ENCODE assay signal across 11 cellular contexts in genomic region chr19:12783849-12784393, GRCh38. TPM values are rescaled to one million over a fixed set of nuclear protein-coding genes. Genes with fewer than 3 reads are reported as not detected.
DNase-seq lines count a peak whose midpoint lies in the region; ATAC-seq, FAIRE-seq and TF ChIP-seq lines count a peak whose summit lies in the region.
"Had no signal": no experiment of that assay in that cellular context is flagged by ENCODE, and none has a peak within 500 bp of the region (broad histone marks: within the 10 kb centered on the region; RNA-seq: fewer than 3 reads in every experiment).

No MANE protein-coding gene starts in this region.

- FAIRE-seq in astrocyte (lab: Jason Lieb, UNC) = no peak
- FAIRE-seq in HepG2 (lab: Jason Lieb, UNC) = peak; percentile 23
- FAIRE-seq: A204.1, endometrium had no signal

- ATAC-seq in HepG2 = peak; percentile 47
- no peak for ATAC-seq in HG02852 (IDR thresholded peaks at IDR 0.05; ENCODE audit: unreplicated experiment)

- H3K4me1 ChIP-seq in astrocyte (ENCODE audit: insufficient read depth, low read length) (peaks cover 57% of the 10 kb centered on the region), HepG2 (ENCODE audit: insufficient read depth, low read length) (peaks cover 85% of the 10 kb centered on the region), BE2C (peaks cover 49% of the 10 kb centered on the region)

- H3K27me3 Mint-ChIP-seq in astrocyte (ENCODE audit: low read depth, unreplicated experiment) = no peaks in the 10 kb centered on the region

- TF ChIP-seq POLR2A in HepG2 (IDR thresholded peaks at IDR 0.05; ENCODE audit: insufficient read depth in 1 of 2, low read depth in 2 of 2, low read length in 2 of 2) = no peak

- H3K9ac ChIP-seq in astrocyte (ENCODE audit: low read length) (peak overlapping the region; percentile 83), HepG2 (ENCODE audit: insufficient read depth, low read depth, low read length) (no peak overlapping the region)
- H3K9ac ChIP-seq: KMS-11 had no signal

- WGBS in HepG2 (ENCODE audit: low lambda C conversion rate) = no CpG with 5 or more reads among the region's 19 CpGs

- TF ChIP-seq EP300 in HepG2 (IDR thresholded peaks at IDR 0.05; ENCODE audit: low read depth in 2 of 2, low read length in 2 of 2) (0 out of 4 replicates have a peak, but pooled peaks of 1 of the 2 experiments have one; percentile 20), HepG2 (CRISPR knock-in tag; IDR thresholded peaks at IDR 0.05; ENCODE audit: borderline replicate concordance) (no peak)

- peak; percentile 29 for DNase-seq in DMS53 (lab: John Stamatoyannopoulos, UW)
- DNase-seq in DMS53 treated with DMSO at 0.1 percent for 48 hours (lab: John Stamatoyannopoulos, UW; ENCODE audit: unreplicated experiment) = no peak
- no peak for DNase-seq in astrocyte (ENCODE audit: low read depth)
- peak; percentile 45 for DNase-seq in HepG2 (ENCODE audit: low spot score)
- no peak for DNase-seq in T-helper 9 cell
- no peak for DNase-seq in BE2C

- no peaks in the 10 kb centered on the region for H3K9me3 Mint-ChIP-seq in astrocyte (ENCODE audit: unreplicated experiment)

- intact Hi-C loops in HepG2 (cut with micrococcal nuclease; ENCODE audit: unreplicated experiment) = no loop called here

- H3K27ac ChIP-seq in astrocyte (ENCODE audit: low read depth, low read length) = peak overlapping the region; percentile 81
- no peak overlapping the region for H3K27ac ChIP-seq in HepG2 (ENCODE audit: extremely low read length, insufficient read depth, low read length)
- peak overlapping the region; percentile 97 for H3K27ac ChIP-seq in temporal lobe (ENCODE audit: low read depth, low read length)
- H3K27ac ChIP-seq: KMS-11 had no signal

- CTCF ChIA-PET in HepG2 (lab: Yijun Ruan, JAX; ENCODE audit: low intra/inter-chr PET ratio, low total read pairs) = no interaction called here

- peak overlapping the region; percentile 94 for H3K4me2 ChIP-seq in astrocyte (ENCODE audit: low read length)
- H3K4me2 ChIP-seq in HepG2 (ENCODE audit: low read depth, low read length) = peak overlapping the region; percentile 92
- H3K4me2 ChIP-seq: KMS-11 had no signal

- H2AFZ ChIP-seq in astrocyte (ENCODE audit: low read depth, low read length) = no peak overlapping the region
- H2AFZ ChIP-seq in HepG2 (ENCODE audit: low read length) = no peak overlapping the region

- H3K27me3 ChIP-seq in astrocyte (ENCODE audit: insufficient read depth, low read length) (no peaks in the 10 kb centered on the region), HepG2 (ENCODE audit: control insufficient read depth in 1 of 2, insufficient read depth in 2 of 2, low read length in 2 of 2) (no peaks in the 10 kb centered on the region; a peak in 3 of 5 replicates), BE2C (no peaks in the 10 kb centered on the region)

- no peaks in the 10 kb centered on the region for H3K36me3 Mint-ChIP-seq in astrocyte (ENCODE audit: low read depth, unreplicated experiment)

- H4K20me1 ChIP-seq in astrocyte (ENCODE audit: insufficient read depth, low read length) (no peaks in the 10 kb centered on the region), HepG2 (ENCODE audit: insufficient read depth, low read length) (no peaks in the 10 kb centered on the region)

- H3K79me2 ChIP-seq in astrocyte (ENCODE audit: insufficient read depth, low read length) = no peaks in the 10 kb centered on the region
- H3K79me2 ChIP-seq in HepG2 (ENCODE audit: insufficient read depth, low read length) = no peaks in the 10 kb centered on the region

- TF ChIP-seq CTCF in astrocyte (IDR thresholded peaks at IDR 0.05; ENCODE audit: insufficient read depth, low read depth, low read length) = no peak
- no peak for TF ChIP-seq CTCF in HepG2 (CRISPR knock-in tag; IDR thresholded peaks at IDR 0.05)
- TF ChIP-seq CTCF in BE2C (IDR thresholded peaks at IDR 0.05; ENCODE audit: low read depth, low read length) = no peak

- H3K4me3 ChIP-seq in astrocyte (ENCODE audit: insufficient read depth, low read depth, low read length) = no peak overlapping the region
- peak overlapping the region; percentile 22 to 73 (median 30); a peak in 4 of 6 replicates for H3K4me3 ChIP-seq in HepG2 (replicated peaks in 1 of 3; ENCODE audit: insufficient read depth in 1 of 3, low read depth in 2 of 3, low read length in 3 of 3)
- H3K4me3 ChIP-seq in BE2C (ENCODE audit: low read depth, low read length) = no peak overlapping the region

- H3K36me3 ChIP-seq in astrocyte (ENCODE audit: insufficient read depth, low read length) (no peaks in the 10 kb centered on the region), HepG2 (replicated peaks in 1 of 2; ENCODE audit: control insufficient read depth in 1 of 2, insufficient read depth in 2 of 2, low read length in 2 of 2) (no peaks in the 10 kb centered on the region), BE2C (no peaks in the 10 kb centered on the region)

- H3K9me3 ChIP-seq in astrocyte (ENCODE audit: insufficient read depth, low read depth, low read length) (no peaks in the 10 kb centered on the region), HepG2 (ENCODE audit: low read length) (no peaks in the 10 kb centered on the region), BE2C (no peaks in the 10 kb centered on the region)

- POLR2A ChIA-PET in HepG2 (lab: Yijun Ruan, JAX) = interaction anchor here (1.0 to 3.9 kb wide), 2 partner anchors 8 to 23 kb away, joined by 3 to 38 read pairs; partner anchors contain the start of gene JUNB

- in situ Hi-C loops in HepG2 (cut with HindIII; ENCODE audit: extremely low pct_ligation_motif_present, low pct_unique_long_range_greater_than_20kb) = no loop called here

- no TSS peak for BruUV-seq in HepG2 (replicated peaks; lab: Mats Ljungman, UMichigan)

- H3K27ac Mint-ChIP-seq in astrocyte (ENCODE audit: unreplicated experiment) = peak overlapping the region; percentile 92

- H3K4me1 Mint-ChIP-seq in astrocyte (ENCODE audit: low read depth, unreplicated experiment) = peaks cover 23% of the 10 kb centered on the region

- TF ChIP-seq RAD21 in HepG2 (CRISPR knock-in tag; IDR thresholded peaks at IDR 0.05) = no peak

- H3K4me3 Mint-ChIP-seq in astrocyte (ENCODE audit: unreplicated experiment) = peak overlapping the region; percentile 73

RNA-seq across cellular contexts. Expression of gene JUNB, which starts 7.4 kb away (rescaled TPM):
- 101 and 126 TPM in 2 replicates for total RNA-seq in astrocyte
- 4.9 and 7.7 TPM in 2 replicates for total RNA-seq in HepG2 (2016; rRNA removed; fragmentation: Illumina TruSeq; extraction: Trizol)
- total RNA-seq in HepG2 (2016; cell fraction: cytosol; rRNA removed; fragmentation: Illumina TruSeq; extraction: Trizol; ENCODE audit: low read depth) = 3.3 and 3.8 TPM in 2 replicates
- total RNA-seq in HepG2 (2016; cell fraction: insoluble cytoplasmic fraction; rRNA removed; fragmentation: Illumina TruSeq; extraction: Trizol) = 3.8 and 7.5 TPM in 2 replicates
- 6.6 TPM in 2 replicates for total RNA-seq in HepG2 (2016; cell fraction: membrane; rRNA removed; fragmentation: Illumina TruSeq; extraction: Trizol)
- 7.2 and 8.6 TPM in 2 replicates for total RNA-seq in HepG2 (2016; cell fraction: nucleus; rRNA removed; fragmentation: Illumina TruSeq; extraction: Trizol)
- polyA plus RNA-seq in HepG2 (2011; rRNA removed) = 8.2 and 15.9 TPM in 2 replicates
- 10.9 and 15.9 TPM in 2 replicates for polyA plus RNA-seq in HepG2 (2011; cell fraction: cytosol; rRNA removed)
- 19.5 and 30.3 TPM in 2 replicates for polyA plus RNA-seq in HepG2 (2011; cell fraction: nucleus; rRNA removed)
- polyA plus RNA-seq in HepG2 (2012) = 2.5 and 5.8 TPM in 2 replicates
- polyA plus RNA-seq in HepG2 (2016; cell fraction: cytosol; fragmentation: Illumina TruSeq; extraction: Trizol; ENCODE audit: low read depth) = 2.6 and 2.8 TPM in 2 replicates
- 5.6 and 7.1 TPM in 2 replicates for polyA plus RNA-seq in HepG2 (2016; cell fraction: insoluble cytoplasmic fraction; fragmentation: Illumina TruSeq; extraction: Trizol; ENCODE audit: low read depth)
- 3.6 and 3.7 TPM in 2 replicates for polyA plus RNA-seq in HepG2 (2016; cell fraction: membrane; fragmentation: Illumina TruSeq; extraction: Trizol; ENCODE audit: low read depth)
- polyA plus RNA-seq in HepG2 (2016; cell fraction: nucleus; fragmentation: Illumina TruSeq; extraction: Trizol; ENCODE audit: insufficient read depth, low read depth) = 15.5 and 16.4 TPM in 2 replicates
- 17.5 and 34.8 TPM in 2 replicates for polyA minus RNA-seq in HepG2 (2011; rRNA and poly(A)+ RNA removed; ENCODE audit: low replicate concordance)
- 14.3 and 14.8 TPM in 2 replicates for polyA minus RNA-seq in HepG2 (2011; cell fraction: cytosol; rRNA and poly(A)+ RNA removed)
- 7.0 and 8.7 TPM in 2 replicates for polyA minus RNA-seq in HepG2 (2011; cell fraction: nucleus; rRNA and poly(A)+ RNA removed)
- total RNA-seq in temporal lobe = 27.8 TPM
- 179 TPM for polyA plus RNA-seq in BE2C (2012; ENCODE audit: insufficient read depth, insufficient read length, low read depth)

RNA-seq across cellular contexts. Expression of gene HOOK2, which starts 8.6 kb away (rescaled TPM):
- total RNA-seq in astrocyte (21.7 and 25.9 TPM in 2 replicates), HepG2 (2016; rRNA removed; fragmentation: Illumina TruSeq; extraction: Trizol) (7.3 and 12.9 TPM in 2 replicates), temporal lobe (18.9 TPM)
- 3.3 and 3.6 TPM in 2 replicates for total RNA-seq in HepG2 (2016; cell fraction: cytosol; rRNA removed; fragmentation: Illumina TruSeq; extraction: Trizol; ENCODE audit: low read depth)
- total RNA-seq in HepG2 (2016; cell fraction: insoluble cytoplasmic fraction; rRNA removed; fragmentation: Illumina TruSeq; extraction: Trizol) = 6.4 and 13.9 TPM in 2 replicates
- 2.8 and 3.5 TPM in 2 replicates for total RNA-seq in HepG2 (2016; cell fraction: membrane; rRNA removed; fragmentation: Illumina TruSeq; extraction: Trizol)
- 11.6 and 14.2 TPM in 2 replicates for total RNA-seq in HepG2 (2016; cell fraction: nucleus; rRNA removed; fragmentation: Illumina TruSeq; extraction: Trizol)
- 9.2 and 11.1 TPM in 2 replicates for polyA plus RNA-seq in HepG2 (2011; rRNA removed)
- polyA plus RNA-seq in HepG2 (2011; cell fraction: cytosol; rRNA removed) = 4.3 and 4.7 TPM in 2 replicates
- polyA plus RNA-seq in HepG2 (2011; cell fraction: nucleus; rRNA removed) = 77.7 and 77.9 TPM in 2 replicates
- polyA plus RNA-seq in HepG2 (2012) = 15.8 and 16.0 TPM in 2 replicates
- 0.83 and 0.93 TPM in 2 replicates for polyA plus RNA-seq in HepG2 (2016; cell fraction: cytosol; fragmentation: Illumina TruSeq; extraction: Trizol; ENCODE audit: low read depth)
- 5.4 and 6.8 TPM in 2 replicates for polyA plus RNA-seq in HepG2 (2016; cell fraction: insoluble cytoplasmic fraction; fragmentation: Illumina TruSeq; extraction: Trizol; ENCODE audit: low read depth)
- polyA plus RNA-seq in HepG2 (2016; cell fraction: membrane; fragmentation: Illumina TruSeq; extraction: Trizol; ENCODE audit: low read depth) = 1.6 and 1.7 TPM in 2 replicates
- 55.0 and 69.3 TPM in 2 replicates for polyA plus RNA-seq in HepG2 (2016; cell fraction: nucleus; fragmentation: Illumina TruSeq; extraction: Trizol; ENCODE audit: insufficient read depth, low read depth)
- 6.5 and 15.0 TPM in 2 replicates for polyA minus RNA-seq in HepG2 (2011; rRNA and poly(A)+ RNA removed; ENCODE audit: low replicate concordance)
- polyA minus RNA-seq in HepG2 (2011; cell fraction: cytosol; rRNA and poly(A)+ RNA removed) = 3.4 and 5.3 TPM in 2 replicates
- polyA minus RNA-seq in HepG2 (2011; cell fraction: nucleus; rRNA and poly(A)+ RNA removed) = 13.1 and 15.0 TPM in 2 replicates
- 21.0 TPM for polyA plus RNA-seq in BE2C (2012; ENCODE audit: insufficient read depth, insufficient read length, low read depth)

RNA-seq across cellular contexts. Expression of gene PRDX2, which starts 17.7 kb away (rescaled TPM):
- total RNA-seq in astrocyte (145 and 166 TPM in 2 replicates), HepG2 (2016; rRNA removed; fragmentation: Illumina TruSeq; extraction: Trizol) (381 and 425 TPM in 2 replicates), temporal lobe (235 TPM)
- total RNA-seq in HepG2 (2016; cell fraction: cytosol; rRNA removed; fragmentation: Illumina TruSeq; extraction: Trizol; ENCODE audit: low read depth) = 76.3 and 78.7 TPM in 2 replicates
- 372 and 392 TPM in 2 replicates for total RNA-seq in HepG2 (2016; cell fraction: insoluble cytoplasmic fraction; rRNA removed; fragmentation: Illumina TruSeq; extraction: Trizol)
- total RNA-seq in HepG2 (2016; cell fraction: membrane; rRNA removed; fragmentation: Illumina TruSeq; extraction: Trizol) = 80.0 and 92.1 TPM in 2 replicates
- total RNA-seq in HepG2 (2016; cell fraction: nucleus; rRNA removed; fragmentation: Illumina TruSeq; extraction: Trizol) = 155 and 156 TPM in 2 replicates
- polyA plus RNA-seq in HepG2 (2011; rRNA removed) = 218 and 238 TPM in 2 replicates
- polyA plus RNA-seq in HepG2 (2011; cell fraction: cytosol; rRNA removed) = 353 and 456 TPM in 2 replicates
- 218 and 223 TPM in 2 replicates for polyA plus RNA-seq in HepG2 (2011; cell fraction: nucleus; rRNA removed)
- polyA plus RNA-seq in HepG2 (2012) = 295 and 301 TPM in 2 replicates
- polyA plus RNA-seq in HepG2 (2016; cell fraction: cytosol; fragmentation: Illumina TruSeq; extraction: Trizol; ENCODE audit: low read depth) = 101 and 108 TPM in 2 replicates
- 447 and 526 TPM in 2 replicates for polyA plus RNA-seq in HepG2 (2016; cell fraction: insoluble cytoplasmic fraction; fragmentation: Illumina TruSeq; extraction: Trizol; ENCODE audit: low read depth)
- 92.7 and 94.2 TPM in 2 replicates for polyA plus RNA-seq in HepG2 (2016; cell fraction: membrane; fragmentation: Illumina TruSeq; extraction: Trizol; ENCODE audit: low read depth)
- 277 and 282 TPM in 2 replicates for polyA plus RNA-seq in HepG2 (2016; cell fraction: nucleus; fragmentation: Illumina TruSeq; extraction: Trizol; ENCODE audit: insufficient read depth, low read depth)
- polyA minus RNA-seq in HepG2 (2011; rRNA and poly(A)+ RNA removed; ENCODE audit: low replicate concordance) = 319 and 512 TPM in 2 replicates
- polyA minus RNA-seq in HepG2 (2011; cell fraction: cytosol; rRNA and poly(A)+ RNA removed) = 147 and 189 TPM in 2 replicates
- polyA minus RNA-seq in HepG2 (2011; cell fraction: nucleus; rRNA and poly(A)+ RNA removed) = 44.4 and 48.2 TPM in 2 replicates
- 872 TPM for polyA plus RNA-seq in BE2C (2012; ENCODE audit: insufficient read depth, insufficient read length, low read depth)

RNA-seq across cellular contexts. Expression of gene THSD8, which starts 17.9 kb away (rescaled TPM):
- total RNA-seq in astrocyte = 3.6 and 4.5 TPM in 2 replicates
- 14.9 and 23.5 TPM in 2 replicates for total RNA-seq in HepG2 (2016; rRNA removed; fragmentation: Illumina TruSeq; extraction: Trizol)
- not detected in 2 replicates for total RNA-seq in HepG2 (2016; cell fraction: cytosol; rRNA removed; fragmentation: Illumina TruSeq; extraction: Trizol; ENCODE audit: low read depth)
- total RNA-seq in HepG2 (2016; cell fraction: insoluble cytoplasmic fraction; rRNA removed; fragmentation: Illumina TruSeq; extraction: Trizol) = 11.9 and 20.6 TPM in 2 replicates
- total RNA-seq in HepG2 (2016; cell fraction: membrane; rRNA removed; fragmentation: Illumina TruSeq; extraction: Trizol) = 2.6 and 4.1 TPM in 2 replicates
- 1.9 and 3.1 TPM in 2 replicates for total RNA-seq in HepG2 (2016; cell fraction: nucleus; rRNA removed; fragmentation: Illumina TruSeq; extraction: Trizol)
- 4.8 and 5.2 TPM in 2 replicates for polyA plus RNA-seq in HepG2 (2011; rRNA removed)
- polyA plus RNA-seq in HepG2 (2011; cell fraction: cytosol; rRNA removed) = 1.3 TPM in 1 of 2 replicates, not detected in the other
- not detected in 2 replicates for polyA plus RNA-seq in HepG2 (2011; cell fraction: nucleus; rRNA removed)
- polyA plus RNA-seq in HepG2 (2012) = 2.7 and 6.2 TPM in 2 replicates
- polyA plus RNA-seq in HepG2 (2016; cell fraction: cytosol; fragmentation: Illumina TruSeq; extraction: Trizol; ENCODE audit: low read depth) = 2.4 and 2.9 TPM in 2 replicates
- polyA plus RNA-seq in HepG2 (2016; cell fraction: insoluble cytoplasmic fraction; fragmentation: Illumina TruSeq; extraction: Trizol; ENCODE audit: low read depth) = 29.9 and 31.8 TPM in 2 replicates
- 4.8 and 5.8 TPM in 2 replicates for polyA plus RNA-seq in HepG2 (2016; cell fraction: membrane; fragmentation: Illumina TruSeq; extraction: Trizol; ENCODE audit: low read depth)
- polyA plus RNA-seq in HepG2 (2016; cell fraction: nucleus; fragmentation: Illumina TruSeq; extraction: Trizol; ENCODE audit: insufficient read depth, low read depth) = 4.4 and 8.0 TPM in 2 replicates
- polyA minus RNA-seq in HepG2 (2011; rRNA and poly(A)+ RNA removed; ENCODE audit: low replicate concordance) = 1.1 and 55.0 TPM in 2 replicates
- not detected in 2 replicates for polyA minus RNA-seq in HepG2 (2011; cell fraction: cytosol; rRNA and poly(A)+ RNA removed)
- polyA minus RNA-seq in HepG2 (2011; cell fraction: nucleus; rRNA and poly(A)+ RNA removed) = not detected in 2 replicates
- total RNA-seq in temporal lobe = 0.25 TPM
- polyA plus RNA-seq in BE2C (2012; ENCODE audit: insufficient read depth, insufficient read length, low read depth) = 12.4 TPM

RNA-seq across cellular contexts. Expression of gene RNASEH2A, which starts 22.5 kb away (rescaled TPM):
- total RNA-seq in astrocyte = 5.4 and 10.5 TPM in 2 replicates
- 35.8 and 44.0 TPM in 2 replicates for total RNA-seq in HepG2 (2016; rRNA removed; fragmentation: Illumina TruSeq; extraction: Trizol)
- 9.6 and 10.1 TPM in 2 replicates for total RNA-seq in HepG2 (2016; cell fraction: cytosol; rRNA removed; fragmentation: Illumina TruSeq; extraction: Trizol; ENCODE audit: low read depth)
- total RNA-seq in HepG2 (2016; cell fraction: insoluble cytoplasmic fraction; rRNA removed; fragmentation: Illumina TruSeq; extraction: Trizol) = 42.1 and 45.3 TPM in 2 replicates
- 6.9 and 12.1 TPM in 2 replicates for total RNA-seq in HepG2 (2016; cell fraction: membrane; rRNA removed; fragmentation: Illumina TruSeq; extraction: Trizol)
- 16.9 and 20.6 TPM in 2 replicates for total RNA-seq in HepG2 (2016; cell fraction: nucleus; rRNA removed; fragmentation: Illumina TruSeq; extraction: Trizol)
- polyA plus RNA-seq in HepG2 (2011; rRNA removed) = 18.4 and 25.1 TPM in 2 replicates
- polyA plus RNA-seq in HepG2 (2011; cell fraction: cytosol; rRNA removed) = 29.0 and 49.3 TPM in 2 replicates
- polyA plus RNA-seq in HepG2 (2011; cell fraction: nucleus; rRNA removed) = 16.5 and 17.7 TPM in 2 replicates
- polyA plus RNA-seq in HepG2 (2012) = 14.7 and 18.3 TPM in 2 replicates
- 11.8 and 12.6 TPM in 2 replicates for polyA plus RNA-seq in HepG2 (2016; cell fraction: cytosol; fragmentation: Illumina TruSeq; extraction: Trizol; ENCODE audit: low read depth)
- polyA plus RNA-seq in HepG2 (2016; cell fraction: insoluble cytoplasmic fraction; fragmentation: Illumina TruSeq; extraction: Trizol; ENCODE audit: low read depth) = 51.0 and 52.7 TPM in 2 replicates
- polyA plus RNA-seq in HepG2 (2016; cell fraction: membrane; fragmentation: Illumina TruSeq; extraction: Trizol; ENCODE audit: low read depth) = 9.0 and 9.3 TPM in 2 replicates
- polyA plus RNA-seq in HepG2 (2016; cell fraction: nucleus; fragmentation: Illumina TruSeq; extraction: Trizol; ENCODE audit: insufficient read depth, low read depth) = 31.7 and 33.2 TPM in 2 replicates
- 44.4 and 185 TPM in 2 replicates for polyA minus RNA-seq in HepG2 (2011; rRNA and poly(A)+ RNA removed; ENCODE audit: low replicate concordance)
- 18.6 and 30.1 TPM in 2 replicates for polyA minus RNA-seq in HepG2 (2011; cell fraction: cytosol; rRNA and poly(A)+ RNA removed)
- polyA minus RNA-seq in HepG2 (2011; cell fraction: nucleus; rRNA and poly(A)+ RNA removed) = 8.7 and 11.3 TPM in 2 replicates
- total RNA-seq in temporal lobe = 10.1 TPM
- 50.9 TPM for polyA plus RNA-seq in BE2C (2012; ENCODE audit: insufficient read depth, insufficient read length, low read depth)

Comparison
In these comparisons a context has a peak if more than half of its experiments do, and no peak if none do; other contexts are left out.
1. DNase-seq: peak in DMS53 (single experiment) and HepG2 (single experiment); none in DMS53 treated with DMSO at 0.1 percent for 48 hours (single experiment), astrocyte (single experiment), T-helper 9 cell (single experiment) and BE2C (single experiment).
2. H3K4me3 ChIP-seq: peak in HepG2 (3 of 3); none in astrocyte (single experiment) and BE2C (single experiment).